13 cellular contexts compared by ENCODE assay signal in genomic region chr6:21742238-21742660, GRCh38.
A peak's percentile ranks its signal among the peaks of the same experiment; 100 is the strongest.
DNase-seq lines count a peak whose midpoint lies in the region; ATAC-seq, FAIRE-seq and TF ChIP-seq lines count a peak whose summit lies in the region.
"Had no signal": no experiment of that assay in that cellular context is flagged by ENCODE, and none has a peak within 500 bp of the region (broad histone marks: within the 10 kb centered on the region; RNA-seq: fewer than 3 reads in every experiment).

No MANE protein-coding gene starts in this region.

- H3K4me3 Mint-ChIP-seq in osteocyte (ENCODE audit: unreplicated experiment): no peak overlapping the region
- H3K4me3 Mint-ChIP-seq: activated CD8-positive, alpha-beta T cell treated with anti-CD3 and anti-CD28 coated beads for 36 hours; naive B cell had no signal

- peak overlapping the region; percentile 62 for H3K27ac Mint-ChIP-seq in osteocyte (ENCODE audit: unreplicated experiment)
- H3K27ac Mint-ChIP-seq: activated CD8-positive, alpha-beta T cell treated with anti-CD3 and anti-CD28 coated beads for 36 hours had no signal

- H3K27me3 ChIP-seq in fibroblast of lung (ENCODE audit: control insufficient read depth, insufficient read depth, low read length) (no peaks in the 10 kb centered on the region), HepG2 (ENCODE audit: control insufficient read depth in 1 of 2, insufficient read depth in 2 of 2, low read length in 2 of 2) (no peaks in the 10 kb centered on the region), tibial nerve (no peaks in the 10 kb centered on the region)
- H3K27me3 ChIP-seq: testis had no signal

- intact Hi-C loops in posterior vena cava (cut with DNase I) (no loop called here), HepG2 (cut with micrococcal nuclease; ENCODE audit: unreplicated experiment) (no loop called here)

- no peak for ATAC-seq in HepG2
- ATAC-seq: activated CD8-positive, alpha-beta T cell treated with anti-CD3 and anti-CD28 coated beads for 36 hours had no signal

- no peaks in the 10 kb centered on the region for H3K9me3 ChIP-seq in HEK293 (ENCODE audit: control insufficient read depth, insufficient read depth, low read depth, low read length)
- H3K9me3 ChIP-seq in fibroblast of lung (ENCODE audit: control insufficient read depth, insufficient read depth, low read depth, low read length): no peaks in the 10 kb centered on the region
- no peaks in the 10 kb centered on the region for H3K9me3 ChIP-seq in HepG2 (ENCODE audit: low read length)
- H3K9me3 ChIP-seq in tibial nerve: no peaks in the 10 kb centered on the region
- H3K9me3 ChIP-seq: testis had no signal

- H3K27me3 Mint-ChIP-seq in osteocyte (ENCODE audit: unreplicated experiment): no peaks in the 10 kb centered on the region

- no peak for TF ChIP-seq CTCF in HEK293 (tag by site-specific recombination; IDR thresholded peaks at IDR 0.05)
- TF ChIP-seq CTCF in RWPE1 (conservative IDR thresholded peaks at IDR 0.05; ENCODE audit: low read depth): no peak
- no peak for TF ChIP-seq CTCF in fibroblast of lung (conservative IDR thresholded peaks at IDR 0.05 in 1 of 2, IDR thresholded peaks at IDR 0.05 in 1 of 2; ENCODE audit: low read depth in 1 of 2, low read length in 2 of 2)
- TF ChIP-seq CTCF in osteocyte (IDR thresholded peaks at IDR 0.05): no peak
- no peak for TF ChIP-seq CTCF in HepG2 (CRISPR knock-in tag; IDR thresholded peaks at IDR 0.05)
- no peak for TF ChIP-seq CTCF in tibial nerve (IDR thresholded peaks at IDR 0.05)

- no peak for TF ChIP-seq POLR2A in HepG2 (IDR thresholded peaks at IDR 0.05; ENCODE audit: insufficient read depth in 1 of 2, low read depth in 2 of 2, low read length in 2 of 2)
- no peak for TF ChIP-seq POLR2A in tibial nerve (IDR thresholded peaks at IDR 0.05)

- POLR2A ChIA-PET in HEK293 (lab: Yijun Ruan, JAX) (interaction anchor here (0.9 to 4.7 kb wide), 4 partner anchors 11 to 204 kb away, joined by 3 to 52 read pairs (median 4); partner anchors contain the start of gene SOX4), RWPE1 (lab: Yijun Ruan, JAX; ENCODE audit: low non-redundant PET) (no interaction called here), HepG2 (lab: Yijun Ruan, JAX) (no interaction called here)

- no peaks in the 10 kb centered on the region for H3K36me3 ChIP-seq in HEK293 (ENCODE audit: control insufficient read depth in 2 of 2, insufficient read depth in 1 of 2, low read length in 2 of 2)
- H3K36me3 ChIP-seq in fibroblast of lung (ENCODE audit: control insufficient read depth, insufficient read depth, low read length): no peaks in the 10 kb centered on the region
- H3K36me3 ChIP-seq in HepG2 (replicated peaks in 1 of 2; ENCODE audit: control insufficient read depth in 1 of 2, insufficient read depth in 2 of 2, low read length in 2 of 2): no peaks in the 10 kb centered on the region
- H3K36me3 ChIP-seq in tibial nerve: no peaks in the 10 kb centered on the region

- H3K9ac ChIP-seq in fibroblast of lung (ENCODE audit: insufficient read depth, low read length) (no peak overlapping the region), HepG2 (ENCODE audit: insufficient read depth, low read depth, low read length) (no peak overlapping the region)

- 65% methylated on average over 6 of the region's 6 CpGs for WGBS in HepG2 (ENCODE audit: low lambda C conversion rate)
- WGBS in tibial nerve, 2 donors: 63 to 69% methylated on average over 6 of the region's 6 CpGs

- peak overlapping the region; percentile 44; the same call in 1 of the 2 replicates for H3K27ac ChIP-seq in HEK293 (ENCODE audit: extremely low read depth, low read depth, low read length)
- H3K27ac ChIP-seq in RWPE1: no peak overlapping the region
- no peak overlapping the region for H3K27ac ChIP-seq in fibroblast of lung (ENCODE audit: insufficient read depth, low read length)
- no peak overlapping the region for H3K27ac ChIP-seq in HepG2 (ENCODE audit: extremely low read length, insufficient read depth, low read length)
- no peak overlapping the region for H3K27ac ChIP-seq in tibial nerve
- H3K27ac ChIP-seq: testis had no signal

- no peak overlapping the region for H3K4me3 ChIP-seq in HEK293 (ENCODE audit: low read depth, low read length)
- no peak overlapping the region for H3K4me3 ChIP-seq in fibroblast of lung (replicated peaks in 1 of 4; ENCODE audit: control extremely low read depth in 1 of 4, insufficient read depth in 1 of 4, low read depth in 3 of 4, low read length in 4 of 4)
- H3K4me3 ChIP-seq in HepG2 (replicated peaks in 1 of 3; ENCODE audit: insufficient read depth in 1 of 3, low read depth in 2 of 3, low read length in 3 of 3): no peak overlapping the region
- no peak overlapping the region for H3K4me3 ChIP-seq in tibial nerve
- H3K4me3 ChIP-seq: testis had no signal

- CTCF ChIA-PET in HEK293 (lab: Yijun Ruan, JAX) (interaction anchor here (0.6 to 1.6 kb wide), 2 partner anchors 13 to 1213 kb away, joined by 4 read pairs; no protein-coding TSS in a partner anchor), RWPE1 (lab: Yijun Ruan, JAX) (interaction anchor here (0.5 to 0.6 kb wide), 2 partner anchors 19 to 208 kb away, joined by 3 to 8 read pairs; no protein-coding TSS in a partner anchor), HepG2 (lab: Yijun Ruan, JAX; ENCODE audit: low intra/inter-chr PET ratio, low total read pairs) (no interaction called here)

- no peak for FAIRE-seq in HepG2 (lab: Jason Lieb, UNC)

- DNase-seq in RWPE1 (ENCODE audit: low spot score): peak; percentile 34
- peak; percentile 92 to 94 for DNase-seq in fibroblast of lung (ENCODE audit: low read depth in 2 of 2)
- no peak for DNase-seq in osteocyte (ENCODE audit: extremely low spot score, unreplicated experiment)
- DNase-seq in posterior vena cava (ENCODE audit: low spot score): no peak
- DNase-seq in CD1c-positive myeloid dendritic cell (ENCODE audit: extremely low spot score): no peak
- DNase-seq in HepG2 (ENCODE audit: low spot score): no peak
- DNase-seq in tibial nerve (ENCODE audit: low spot score in 2 of 2): no peak
- DNase-seq: activated CD8-positive, alpha-beta T cell treated with anti-CD3 and anti-CD28 coated beads for 36 hours; amniotic stem cell; naive B cell; stimulated activated CD4-positive, alpha-beta T cell treated with anti-CD3 and anti-CD28 coated beads, Interleukin-2, amount 100 ng/mL, for 24 hours; testis had no signal

- TF ChIP-seq EP300 in HepG2 (IDR thresholded peaks at IDR 0.05; ENCODE audit: low read depth in 2 of 2, low read length in 2 of 2): no peak
- TF ChIP-seq EP300 in HepG2 (CRISPR knock-in tag; IDR thresholded peaks at IDR 0.05; ENCODE audit: borderline replicate concordance): no peak
- TF ChIP-seq EP300 in tibial nerve (IDR thresholded peaks at IDR 0.05): no peak

- peaks cover 45% of the 10 kb centered on the region for H3K4me1 Mint-ChIP-seq in osteocyte (ENCODE audit: unreplicated experiment)
- H3K4me1 Mint-ChIP-seq: naive B cell had no signal

- no TSS peak for BruUV-seq in HepG2 (replicated peaks; lab: Mats Ljungman, UMichigan)

- no peaks in the 10 kb centered on the region for H3K9me3 Mint-ChIP-seq in osteocyte (ENCODE audit: unreplicated experiment)
- H3K9me3 Mint-ChIP-seq: activated CD8-positive, alpha-beta T cell treated with anti-CD3 and anti-CD28 coated beads for 36 hours; naive B cell had no signal

- TF ChIP-seq RAD21 in HepG2 (CRISPR knock-in tag; IDR thresholded peaks at IDR 0.05): no peak

- in situ Hi-C loops in HepG2 (cut with HindIII; ENCODE audit: extremely low pct_ligation_motif_present, low pct_unique_long_range_greater_than_20kb): no loop called here

- peaks cover 49% of the 10 kb centered on the region for H3K4me1 ChIP-seq in HEK293 (ENCODE audit: control insufficient read depth, insufficient read depth, low read length)
- peaks cover 3% of the 10 kb centered on the region for H3K4me1 ChIP-seq in fibroblast of lung (ENCODE audit: control insufficient read depth, extremely low read depth, insufficient read depth, low read length)
- no peaks in the 10 kb centered on the region for H3K4me1 ChIP-seq in HepG2 (ENCODE audit: insufficient read depth, low read length)
- H3K4me1 ChIP-seq in tibial nerve: peaks cover 0 to 13% (median 2%) of the 10 kb centered on the region in 4 donors
- H3K4me1 ChIP-seq: testis had no signal

- no peaks in the 10 kb centered on the region for H4K20me1 ChIP-seq in fibroblast of lung (ENCODE audit: control insufficient read depth, extremely low read depth, insufficient read depth, low read length)
- H4K20me1 ChIP-seq in HepG2 (ENCODE audit: insufficient read depth, low read length): no peaks in the 10 kb centered on the region

- no peak overlapping the region for H2AFZ ChIP-seq in fibroblast of lung (ENCODE audit: low read length)
- H2AFZ ChIP-seq in HepG2 (ENCODE audit: low read length): no peak overlapping the region

- H3K4me2 ChIP-seq in fibroblast of lung (ENCODE audit: extremely low read depth, insufficient read depth, low read length): peak overlapping the region; percentile 56
- H3K4me2 ChIP-seq in HepG2 (ENCODE audit: low read depth, low read length): no peak overlapping the region

- H3K79me2 ChIP-seq in fibroblast of lung (ENCODE audit: control insufficient read depth, insufficient read depth, low read length) (no peaks in the 10 kb centered on the region), HepG2 (ENCODE audit: insufficient read depth, low read length) (no peaks in the 10 kb centered on the region)

- H3K36me3 Mint-ChIP-seq in osteocyte (ENCODE audit: unreplicated experiment): no peaks in the 10 kb centered on the region
- H3K36me3 Mint-ChIP-seq: naive B cell had no signal

TF ChIP-seq in HEK293, 187 proteins besides CTCF, POLR2A, EP300 and RAD21 (continues in another document):
- TF ChIP-seq KLF8 (tag by site-specific recombination; IDR thresholded peaks at IDR 0.05) (peak; percentile 61), ZNF114 (tag by site-specific recombination; IDR thresholded peaks at IDR 0.05) (no peak), HOXD13 (CRISPR knock-in tag; IDR thresholded peaks at IDR 0.05; ENCODE audit: borderline replicate concordance) (no peak), ZNF24 (tag by site-specific recombination; IDR thresholded peaks at IDR 0.05) (peak; percentile 58; the same call in 1 of the 2 replicates), FEZF1 (tag by site-specific recombination; IDR thresholded peaks at IDR 0.05) (peak; percentile 35; the same call in 1 of the 2 replicates), ZNF629 (tag by site-specific recombination; IDR thresholded peaks at IDR 0.05) (peak; percentile 73), OVOL3 (tag by site-specific recombination; IDR thresholded peaks at IDR 0.05) (peak; percentile 32; the same call in 1 of the 2 replicates)

TF ChIP-seq in HepG2, 621 proteins besides CTCF, POLR2A, EP300 and RAD21 (continues in another document):
- no peak for TF ChIP-seq ZBTB44 (CRISPR knock-in tag; IDR thresholded peaks at IDR 0.05)

Comparison
In these comparisons a context has a peak if more than half of its experiments do, and no peak if none do; other contexts are left out.
1. DNase-seq: peak in RWPE1 (single experiment) and fibroblast of lung (2 of 2); none in osteocyte (single experiment), posterior vena cava (single experiment), CD1c-positive myeloid dendritic cell (single experiment), HepG2 (single experiment) and tibial nerve (0 of 2).
2. Of the 63 proteins assayed by ChIP-seq in both HepG2 and HEK293: peak only in HepG2: none; only in HEK293: PATZ1, PRDM10, TCF7L2, ZBTB44, ZNF10, ZNF18 and 3 more; in both: none; in neither: 54.